8 cellular contexts compared by ENCODE assay signal in the genomic region with DNA sequence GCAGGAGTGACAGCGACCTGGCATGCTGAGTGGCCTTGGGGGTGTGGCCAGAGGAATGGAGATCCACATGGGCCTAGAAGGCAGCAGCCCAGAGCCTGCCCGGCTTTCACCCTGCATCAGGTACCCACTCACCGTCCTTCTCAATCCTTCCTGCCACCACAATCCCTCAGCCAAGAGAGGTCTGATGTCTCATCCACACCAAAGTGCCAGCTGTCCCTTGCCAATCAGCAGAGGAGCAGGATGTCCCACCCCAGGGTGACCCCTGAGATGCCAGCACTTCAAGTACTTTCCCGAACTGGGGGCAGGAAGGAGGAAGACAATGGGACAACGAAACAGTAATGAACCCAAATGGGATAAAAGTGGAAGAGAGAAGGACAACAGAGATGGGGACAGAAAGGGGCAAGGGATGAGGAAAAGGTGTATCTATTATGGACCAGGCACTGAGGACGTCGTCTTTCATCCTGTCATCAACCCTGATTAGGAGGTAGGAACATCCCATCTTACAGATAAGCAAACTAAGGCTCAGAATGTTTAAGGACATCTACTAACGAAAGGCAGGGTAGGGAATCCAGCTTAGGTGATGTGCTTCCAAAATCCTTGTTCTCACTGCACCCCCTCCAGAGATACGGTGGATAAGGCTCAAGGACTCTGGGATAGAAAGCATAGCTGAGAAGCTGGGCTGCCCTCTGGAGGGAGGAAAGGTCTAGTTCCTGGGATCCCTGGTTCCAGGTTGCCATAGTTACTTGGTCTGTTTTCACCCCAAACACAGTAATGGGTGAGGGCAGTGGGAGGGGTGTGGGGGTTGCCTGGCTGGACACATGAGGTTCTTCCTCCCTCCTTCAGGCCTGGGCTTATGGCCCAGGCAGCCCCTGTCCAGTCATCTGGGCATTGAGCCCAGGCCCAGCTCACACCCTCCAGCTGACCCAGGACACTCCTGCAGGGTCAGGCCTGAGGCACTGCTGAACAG.
A peak's percentile ranks its signal among the peaks of the same experiment; 100 is the strongest.
DNase-seq lines count a peak whose midpoint lies in the region; ATAC-seq lines count a peak whose summit lies in the region.

No MANE protein-coding gene starts in this region.

- H3K4me1 Mint-ChIP-seq in stimulated activated memory B cell treated with anti-CD40 and anti-IgM and Interleukin-4, amounts not matched to agents 10 μg/mL and 1 μg/mL and 100 μg/mL, for 72 hours = peaks cover 26% of the 10 kb centered on the region

- peaks cover 52% of the 10 kb centered on the region for H3K36me3 Mint-ChIP-seq in stimulated activated memory B cell treated with anti-CD40 and anti-IgM and Interleukin-4, amounts not matched to agents 10 μg/mL and 1 μg/mL and 100 μg/mL, for 72 hours

- no peak for ATAC-seq in stimulated activated memory B cell treated with anti-CD40 and anti-IgM and Interleukin-4, amounts not matched to agents 10 μg/mL and 1 μg/mL and 100 μg/mL, for 72 hours
- ATAC-seq in HG02852 (IDR thresholded peaks at IDR 0.05; ENCODE audit: unreplicated experiment) (no peak), GM21526 (IDR thresholded peaks at IDR 0.05; ENCODE audit: low FRiP score, unreplicated experiment) (no peak), HG03571 (IDR thresholded peaks at IDR 0.05; ENCODE audit: unreplicated experiment) (no peak)

- H3K4me3 Mint-ChIP-seq in stimulated activated memory B cell treated with anti-CD40 and anti-IgM and Interleukin-4, amounts not matched to agents 10 μg/mL and 1 μg/mL and 100 μg/mL, for 72 hours = no peak overlapping the region

- H3K27me3 Mint-ChIP-seq in stimulated activated memory B cell treated with anti-CD40 and anti-IgM and Interleukin-4, amounts not matched to agents 10 μg/mL and 1 μg/mL and 100 μg/mL, for 72 hours = peaks cover 5% of the 10 kb centered on the region

- no peaks in the 10 kb centered on the region for H3K9me3 Mint-ChIP-seq in stimulated activated memory B cell treated with anti-CD40 and anti-IgM and Interleukin-4, amounts not matched to agents 10 μg/mL and 1 μg/mL and 100 μg/mL, for 72 hours

- peak overlapping the region; percentile 3 for H3K27ac Mint-ChIP-seq in stimulated activated memory B cell treated with anti-CD40 and anti-IgM and Interleukin-4, amounts not matched to agents 10 μg/mL and 1 μg/mL and 100 μg/mL, for 72 hours

- DNase-seq in NCI-H2227 (lab: John Stamatoyannopoulos, UW; ENCODE audit: unreplicated experiment) (peak; percentile 39), NCI-H2227 treated with DMSO at 0.1 percent for 48 hours (lab: John Stamatoyannopoulos, UW) (no peak), cerebellar cortex (ENCODE audit: low spot score) (peak; percentile 60), kidney glomerular epithelial cell (lab: John Stamatoyannopoulos, UW) (peak; percentile 27)
